ENCODE assay signal across 9 cellular contexts in genomic region chr2:224369028-224369632, GRCh38. TPM values are rescaled to one million over a fixed set of nuclear protein-coding genes. Genes with fewer than 3 reads are reported as not detected.
A peak's percentile ranks its signal among the peaks of the same experiment; 100 is the strongest.
DNase-seq lines count a peak whose midpoint lies in the region; ATAC-seq and TF ChIP-seq lines count a peak whose summit lies in the region.
"Had no signal": no experiment of that assay in that cellular context is flagged by ENCODE, and none has a peak within 500 bp of the region (broad histone marks: within the 10 kb centered on the region; RNA-seq: fewer than 3 reads in every experiment).

No MANE protein-coding gene starts in this region.

- no peaks in the 10 kb centered on the region for H3K9me2 ChIP-seq in Karpas-422 (replicated peaks; ENCODE audit: insufficient read depth, low read length)

- H3K36me3 Mint-ChIP-seq in activated naive CD4-positive, alpha-beta T cell treated with anti-CD3 and anti-CD28 coated beads, Interleukin-2, amount 50 U/mL, for 72 hours, result no peaks in the 10 kb centered on the region

- 57% methylated on average over 7 of the region's 7 CpGs for whole genome bisulfite sequencing in smooth muscle cell (ENCODE audit: low lambda C conversion rate)

- H3K4me1 ChIP-seq in Karpas-422 (ENCODE audit: low read length), result no peaks in the 10 kb centered on the region
- H3K4me1 ChIP-seq in foreskin keratinocyte, result no peaks in the 10 kb centered on the region
- no peaks in the 10 kb centered on the region for H3K4me1 ChIP-seq in smooth muscle cell (ENCODE audit: low read depth)

- no peaks in the 10 kb centered on the region for H3K9me3 ChIP-seq in Karpas-422 (ENCODE audit: low read length)
- H3K9me3 ChIP-seq in smooth muscle cell (replicated peaks; ENCODE audit: low read depth), result no peaks in the 10 kb centered on the region

- H3K27ac Mint-ChIP-seq in activated naive CD4-positive, alpha-beta T cell treated with anti-CD3 and anti-CD28 coated beads, Interleukin-2, amount 50 U/mL, for 72 hours, result no peak overlapping the region
- H3K27ac Mint-ChIP-seq: stimulated activated naive CD8-positive, alpha-beta T cell treated with anti-CD3 and anti-CD28 coated beads, Interleukin-15, Interleukin-2, amounts not matched to agents 100 ng/mL and 50 ng/mL, for 24 hours had no signal

- H3K4me3 ChIP-seq in Karpas-422 (ENCODE audit: low read length) (no peak overlapping the region), smooth muscle cell (no peak overlapping the region)

- H4K20me1 ChIP-seq in Karpas-422 (ENCODE audit: insufficient read depth, low read depth, low read length) (no peaks in the 10 kb centered on the region), smooth muscle cell (ENCODE audit: low read depth) (no peaks in the 10 kb centered on the region)

- H3K27me3 ChIP-seq in Karpas-422 (ENCODE audit: low read length), result no peaks in the 10 kb centered on the region
- no peaks in the 10 kb centered on the region for H3K27me3 ChIP-seq in foreskin keratinocyte
- no peaks in the 10 kb centered on the region for H3K27me3 ChIP-seq in smooth muscle cell (ENCODE audit: low read depth)

- H2AFZ ChIP-seq in Karpas-422 (ENCODE audit: low read length), result no peak overlapping the region
- no peak overlapping the region for H2AFZ ChIP-seq in smooth muscle cell (ENCODE audit: low read depth)

- TF ChIP-seq CTCF in foreskin keratinocyte (conservative IDR thresholded peaks at IDR 0.05), result peak; percentile 79
- TF ChIP-seq CTCF in smooth muscle cell (IDR thresholded peaks at IDR 0.05; ENCODE audit: borderline replicate concordance, insufficient read depth, poor library complexity, severe bottlenecking), result peak; percentile 71

- peak in 1 of 2 donors; percentile 25 for DNase-seq in activated naive CD4-positive, alpha-beta T cell treated with anti-CD3 and anti-CD28 coated beads, Interleukin-2, amount 50 U/mL, for 72 hours (ENCODE audit: low spot score in 2 of 2)
- DNase-seq in activated naive CD4-positive, alpha-beta T cell treated with Interleukin-2 at 50 U/mL for 16 hours, result no peak
- DNase-seq in Karpas-422 (peak; percentile 79), SKM-1 treated with dmso at 0.1 percent for 144 hours (lab: John Stamatoyannopoulos, UW; ENCODE audit: unreplicated experiment) (peak; percentile 51), foreskin keratinocyte (peak in 1 of 2 donors; percentile 32), smooth muscle cell (lab: John Stamatoyannopoulos, UW; ENCODE audit: unreplicated experiment) (no peak), putamen (ENCODE audit: low spot score) (no peak)

- ATAC-seq in activated naive CD4-positive, alpha-beta T cell treated with anti-CD3 and anti-CD28 coated beads, Interleukin-2, amount 50 U/mL, for 72 hours, result peak; percentile 31 to 38
- ATAC-seq in foreskin keratinocyte (peak; percentile 48), GM19035 (IDR thresholded peaks at IDR 0.05; ENCODE audit: unreplicated experiment) (no peak)

- H3K4me2 ChIP-seq in Karpas-422 (ENCODE audit: low read depth, low read length, poor library complexity, severe bottlenecking) (no peak overlapping the region), smooth muscle cell (no peak overlapping the region)

- no peaks in the 10 kb centered on the region for H3F3A ChIP-seq in smooth muscle cell (ENCODE audit: low read depth)

- H3K79me2 ChIP-seq in Karpas-422 (ENCODE audit: low read length), result no peaks in the 10 kb centered on the region
- no peaks in the 10 kb centered on the region for H3K79me2 ChIP-seq in smooth muscle cell (ENCODE audit: low read depth)

- H3K27ac ChIP-seq in Karpas-422 (ENCODE audit: low read length) (no peak overlapping the region), foreskin keratinocyte (no peak overlapping the region), smooth muscle cell (ENCODE audit: low read depth) (no peak overlapping the region)

- H3K9ac ChIP-seq in Karpas-422 (ENCODE audit: low read length), result no peak overlapping the region
- H3K9ac ChIP-seq in smooth muscle cell (ENCODE audit: low read depth), result no peak overlapping the region

- H3K36me3 ChIP-seq in Karpas-422 (ENCODE audit: insufficient read depth, low read length), result no peaks in the 10 kb centered on the region
- no peaks in the 10 kb centered on the region for H3K36me3 ChIP-seq in smooth muscle cell (ENCODE audit: low read depth)

- H3K9me3 Mint-ChIP-seq in activated naive CD4-positive, alpha-beta T cell treated with anti-CD3 and anti-CD28 coated beads, Interleukin-2, amount 50 U/mL, for 72 hours, result no peaks in the 10 kb centered on the region
- H3K9me3 Mint-ChIP-seq: stimulated activated naive CD8-positive, alpha-beta T cell treated with anti-CD3 and anti-CD28 coated beads, Interleukin-15, Interleukin-2, amounts not matched to agents 100 ng/mL and 50 ng/mL, for 24 hours had no signal

RNA-seq across cellular contexts. Expression of gene FAM124B, which starts 32.8 kb away (rescaled TPM):
- under 1 TPM in 1 of 2 donors, not detected in 1; 0.45 TPM for total RNA-seq in activated naive CD4-positive, alpha-beta T cell treated with anti-CD3 and anti-CD28 coated beads, Interleukin-2, amount 50 U/mL, for 72 hours
- total RNA-seq in Karpas-422 (2014; rRNA removed; shearing (Covaris generic); ENCODE audit: low replicate concordance), result not detected in 2 replicates
- total RNA-seq in foreskin keratinocyte (not detected in 2 replicates), smooth muscle cell (0.09 TPM in 1 of 2 replicates, not detected in the other)
- polyA plus RNA-seq in foreskin keratinocyte (not detected in 2 replicates), smooth muscle cell (1.2 TPM in 1 of 2 replicates, not detected in the other)

Comparison
In these comparisons a context has a peak if more than half of its experiments do, and no peak if none do; other contexts are left out.
1. DNase-seq: peak in Karpas-422 (single experiment) and SKM-1 treated with dmso at 0.1 percent for 144 hours (single experiment); none in activated naive CD4-positive, alpha-beta T cell treated with Interleukin-2 at 50 U/mL for 16 hours (single experiment), smooth muscle cell (single experiment) and putamen (single experiment).